1 cellular context compared by ENCODE assay signal in the genomic region with DNA sequence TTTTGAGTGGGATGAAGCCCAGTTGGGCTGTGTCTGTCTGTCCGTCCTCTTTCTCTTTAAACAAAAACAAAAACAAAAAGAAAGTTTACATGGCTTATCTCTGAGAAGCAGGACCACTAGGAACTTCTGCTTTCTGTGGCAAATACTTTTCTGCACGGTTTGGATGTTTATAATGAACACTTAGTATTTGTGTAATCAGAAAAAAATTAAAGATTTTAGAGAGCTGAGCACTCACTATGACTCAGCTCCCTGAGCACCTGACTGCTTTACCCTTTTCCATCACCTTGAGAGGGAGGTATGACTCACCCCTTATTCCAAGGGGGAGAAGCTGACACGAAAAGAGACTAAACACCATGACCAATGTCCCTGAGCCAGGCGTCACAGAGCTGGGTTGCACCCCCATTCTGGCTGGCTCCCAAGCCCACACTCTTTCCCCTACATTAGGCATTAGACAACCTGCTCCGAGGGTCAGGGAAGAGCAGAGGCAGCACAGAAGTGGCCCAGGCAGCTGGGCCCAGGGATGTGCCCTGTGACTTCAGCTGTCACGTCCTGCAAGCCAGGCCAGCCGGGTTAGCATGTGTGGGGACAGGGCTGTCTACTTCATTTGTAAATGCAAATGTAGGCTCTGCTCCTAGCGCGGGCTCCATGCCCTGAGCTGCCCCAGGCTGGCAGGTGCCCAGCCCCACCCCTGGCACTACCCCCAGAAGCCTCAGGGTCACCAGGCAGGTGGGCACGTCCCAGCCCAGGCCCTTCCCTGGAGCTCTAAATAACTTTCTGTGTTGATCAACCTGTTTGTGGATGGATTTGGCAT.
TF ChIP-seq lines count a peak whose summit lies in the region.

No MANE protein-coding gene starts in this region.

TF ChIP-seq in K562, 482 proteins besides CTCF, POLR2A, EP300 and RAD21 (continued from another document and continues in another):
- TF ChIP-seq GATAD2A (IDR thresholded peaks at IDR 0.05) (0 out of 2 replicates have a peak, but pooled peaks have one; percentile 32), MAFG (tag; conservative IDR thresholded peaks at IDR 0.05) (peak; percentile 89), POLR2AphosphoS2 (IDR thresholded peaks at IDR 0.05; ENCODE audit: low read length) (no peak), POLR2AphosphoS5 (IDR thresholded peaks at IDR 0.05; ENCODE audit: control insufficient read depth, insufficient read depth, low read depth, low read length) (no peak), NFYB (IDR thresholded peaks at IDR 0.05; ENCODE audit: extremely low read depth, insufficient read length) (no peak), ZNF79 (CRISPR knock-in tag; IDR thresholded peaks at IDR 0.05; ENCODE audit: low read depth) (no peak), PRMT5 (CRISPR knock-in tag; IDR thresholded peaks at IDR 0.05) (no peak), XRCC4 (IDR thresholded peaks at IDR 0.05; ENCODE audit: extremely low read depth, insufficient read depth, insufficient read length) (no peak), ZNF174 (CRISPR knock-in tag; IDR thresholded peaks at IDR 0.05) (no peak), KLF13 (tag; IDR thresholded peaks at IDR 0.05; ENCODE audit: borderline replicate concordance, low read depth) (no peak), SRSF3 (IDR thresholded peaks at IDR 0.05; ENCODE audit: insufficient read depth, low read length) (no peak), ZNF140 (CRISPR knock-in tag; IDR thresholded peaks at IDR 0.05) (no peak), MAFK (IDR thresholded peaks at IDR 0.05; ENCODE audit: low read length) (peak; percentile 89), GTF2F1 (IDR thresholded peaks at IDR 0.05; ENCODE audit: low read depth, low read length) (no peak), ESRRA (IDR thresholded peaks at IDR 0.05; ENCODE audit: borderline replicate concordance, low read depth) (peak; percentile 97), MEF2D (tag; conservative IDR thresholded peaks at IDR 0.05; ENCODE audit: low read depth) (no peak; the same call in 1 of the 2 replicates), JUNB (CRISPR knock-in tag; conservative IDR thresholded peaks at IDR 0.05) (peak; percentile 95), STAT5A (IDR thresholded peaks at IDR 0.05; ENCODE audit: borderline replicate concordance, low read length) (no peak), BCOR (IDR thresholded peaks at IDR 0.05) (no peak), DPF2 (IDR thresholded peaks at IDR 0.05) (peak; percentile 96), RBM14 (IDR thresholded peaks at IDR 0.05; ENCODE audit: borderline replicate concordance, insufficient read depth, low read depth, low read length) (no peak), CC2D1A (IDR thresholded peaks at IDR 0.05) (no peak; the same call in 1 of the 2 replicates), TAF9B (IDR thresholded peaks at IDR 0.05; ENCODE audit: partially characterized antibody) (no peak), CBX5 (IDR thresholded peaks at IDR 0.05; ENCODE audit: borderline replicate concordance, low read depth) (0 out of 2 replicates have a peak, but pooled peaks have one; percentile 18), CBX3 (IDR thresholded peaks at IDR 0.05; ENCODE audit: borderline replicate concordance in 1 of 2, low read length in 2 of 2) (peak in 1 of 2 experiments; percentile 36; a peak in 1 of 3 replicates), PRPF4 (IDR thresholded peaks at IDR 0.05; ENCODE audit: insufficient read depth, low read depth, low read length, poor library complexity, severe bottlenecking) (no peak), FOXK2 (conservative IDR thresholded peaks at IDR 0.05 in 1 of 2, IDR thresholded peaks at IDR 0.05 in 1 of 2; ENCODE audit: low read depth in 2 of 2) (peak; percentile 62 to 64; a peak in 2 of 4 replicates), ADNP (tag; IDR thresholded peaks at IDR 0.05) (peak; percentile 62; the same call in 1 of the 2 replicates), ZNF551 (CRISPR knock-in tag; IDR thresholded peaks at IDR 0.05) (no peak), MTA1 (IDR thresholded peaks at IDR 0.05; ENCODE audit: borderline replicate concordance) (peak; percentile 83), ZBED1 (IDR thresholded peaks at IDR 0.05) (no peak; the same call in 1 of the 2 replicates), CREM (IDR thresholded peaks at IDR 0.05; ENCODE audit: low read depth) (peak; percentile 87), MBD2 (IDR thresholded peaks at IDR 0.05; ENCODE audit: borderline replicate concordance, low read depth) (peak; percentile 79; the same call in 1 of the 2 replicates), LCOR (CRISPR knock-in tag; IDR thresholded peaks at IDR 0.05) (peak; percentile 78), PML (IDR thresholded peaks at IDR 0.05; ENCODE audit: low read length) (peak; percentile 50; the same call in 1 of the 2 replicates), ZNF431 (CRISPR knock-in tag; IDR thresholded peaks at IDR 0.05) (no peak), ZNF133 (CRISPR knock-in tag; IDR thresholded peaks at IDR 0.05) (no peak), TBL1XR1 (IDR thresholded peaks at IDR 0.05; ENCODE audit: low read length in 2 of 2) (no peak), ZNF785 (CRISPR knock-in tag; IDR thresholded peaks at IDR 0.05) (no peak), CEBPB (tag; IDR thresholded peaks at IDR 0.05) (no peak; the same call in 1 of the 2 replicates), NR3C1 (CRISPR knock-in tag; IDR thresholded peaks at IDR 0.05) (no peak), ZNF699 (CRISPR knock-in tag; IDR thresholded peaks at IDR 0.05; ENCODE audit: insufficient replicate concordance) (no peak), FOSL1 (tag; conservative IDR thresholded peaks at IDR 0.05) (peak; percentile 99), HDGF (IDR thresholded peaks at IDR 0.05) (peak; percentile 49)
- TF ChIP-seq, protein P1, sequence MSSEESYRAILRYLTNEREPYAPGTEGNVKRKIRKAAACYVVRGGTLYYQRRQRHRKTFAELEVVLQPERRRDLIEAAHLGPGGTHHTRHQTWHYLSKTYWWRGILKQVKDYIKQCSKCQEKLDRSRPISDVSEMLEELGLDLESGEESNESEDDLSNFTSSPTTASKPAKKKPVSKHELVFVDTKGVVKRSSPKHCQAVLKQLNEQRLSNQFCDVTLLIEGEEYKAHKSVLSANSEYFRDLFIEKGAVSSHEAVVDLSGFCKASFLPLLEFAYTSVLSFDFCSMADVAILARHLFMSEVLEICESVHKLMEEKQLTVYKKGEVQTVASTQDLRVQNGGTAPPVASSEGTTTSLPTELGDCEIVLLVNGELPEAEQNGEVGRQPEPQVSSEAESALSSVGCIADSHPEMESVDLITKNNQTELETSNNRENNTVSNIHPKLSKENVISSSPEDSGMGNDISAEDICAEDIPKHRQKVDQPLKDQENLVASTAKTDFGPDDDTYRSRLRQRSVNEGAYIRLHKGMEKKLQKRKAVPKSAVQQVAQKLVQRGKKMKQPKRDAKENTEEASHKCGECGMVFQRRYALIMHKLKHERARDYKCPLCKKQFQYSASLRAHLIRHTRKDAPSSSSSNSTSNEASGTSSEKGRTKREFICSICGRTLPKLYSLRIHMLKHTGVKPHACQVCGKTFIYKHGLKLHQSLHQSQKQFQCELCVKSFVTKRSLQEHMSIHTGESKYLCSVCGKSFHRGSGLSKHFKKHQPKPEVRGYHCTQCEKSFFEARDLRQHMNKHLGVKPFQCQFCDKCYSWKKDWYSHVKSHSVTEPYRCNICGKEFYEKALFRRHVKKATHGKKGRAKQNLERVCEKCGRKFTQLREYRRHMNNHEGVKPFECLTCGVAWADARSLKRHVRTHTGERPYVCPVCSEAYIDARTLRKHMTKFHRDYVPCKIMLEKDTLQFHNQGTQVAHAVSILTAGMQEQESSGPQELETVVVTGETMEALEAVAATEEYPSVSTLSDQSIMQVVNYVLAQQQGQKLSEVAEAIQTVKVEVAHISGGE (CRISPR knock-in tag; IDR thresholded peaks at IDR 0.05), result peak in 1 of 3 experiments; percentile 17; a peak in 1 of 6 replicates
- TF ChIP-seq, protein P2, sequence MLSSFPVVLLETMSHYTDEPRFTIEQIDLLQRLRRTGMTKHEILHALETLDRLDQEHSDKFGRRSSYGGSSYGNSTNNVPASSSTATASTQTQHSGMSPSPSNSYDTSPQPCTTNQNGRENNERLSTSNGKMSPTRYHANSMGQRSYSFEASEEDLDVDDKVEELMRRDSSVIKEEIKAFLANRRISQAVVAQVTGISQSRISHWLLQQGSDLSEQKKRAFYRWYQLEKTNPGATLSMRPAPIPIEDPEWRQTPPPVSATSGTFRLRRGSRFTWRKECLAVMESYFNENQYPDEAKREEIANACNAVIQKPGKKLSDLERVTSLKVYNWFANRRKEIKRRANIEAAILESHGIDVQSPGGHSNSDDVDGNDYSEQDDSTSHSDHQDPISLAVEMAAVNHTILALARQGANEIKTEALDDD (IDR thresholded peaks at IDR 0.05), result peak; percentile 50; the same call in 1 of the 2 replicates
- TF ChIP-seq, protein P3, sequence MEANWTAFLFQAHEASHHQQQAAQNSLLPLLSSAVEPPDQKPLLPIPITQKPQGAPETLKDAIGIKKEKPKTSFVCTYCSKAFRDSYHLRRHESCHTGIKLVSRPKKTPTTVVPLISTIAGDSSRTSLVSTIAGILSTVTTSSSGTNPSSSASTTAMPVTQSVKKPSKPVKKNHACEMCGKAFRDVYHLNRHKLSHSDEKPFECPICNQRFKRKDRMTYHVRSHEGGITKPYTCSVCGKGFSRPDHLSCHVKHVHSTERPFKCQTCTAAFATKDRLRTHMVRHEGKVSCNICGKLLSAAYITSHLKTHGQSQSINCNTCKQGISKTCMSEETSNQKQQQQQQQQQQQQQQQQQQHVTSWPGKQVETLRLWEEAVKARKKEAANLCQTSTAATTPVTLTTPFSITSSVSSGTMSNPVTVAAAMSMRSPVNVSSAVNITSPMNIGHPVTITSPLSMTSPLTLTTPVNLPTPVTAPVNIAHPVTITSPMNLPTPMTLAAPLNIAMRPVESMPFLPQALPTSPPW (CRISPR knock-in tag; IDR thresholded peaks at IDR 0.05), result peak; percentile 69
- TF ChIP-seq, protein P4, sequence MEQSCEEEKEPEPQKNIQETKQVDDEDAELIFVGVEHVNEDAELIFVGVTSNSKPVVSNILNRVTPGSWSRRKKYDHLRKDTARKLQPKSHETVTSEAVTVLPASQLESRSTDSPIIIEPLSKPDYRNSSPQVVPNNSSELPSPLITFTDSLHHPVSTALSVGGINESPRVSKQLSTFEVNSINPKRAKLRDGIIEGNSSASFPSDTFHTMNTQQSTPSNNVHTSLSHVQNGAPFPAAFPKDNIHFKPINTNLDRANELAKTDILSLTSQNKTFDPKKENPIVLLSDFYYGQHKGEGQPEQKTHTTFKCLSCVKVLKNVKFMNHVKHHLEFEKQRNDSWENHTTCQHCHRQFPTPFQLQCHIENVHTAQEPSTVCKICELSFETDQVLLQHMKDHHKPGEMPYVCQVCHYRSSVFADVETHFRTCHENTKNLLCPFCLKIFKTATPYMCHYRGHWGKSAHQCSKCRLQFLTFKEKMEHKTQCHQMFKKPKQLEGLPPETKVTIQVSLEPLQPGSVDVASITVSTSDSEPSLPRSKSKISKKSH (CRISPR knock-in tag; IDR thresholded peaks at IDR 0.05), result no peak
- TF ChIP-seq, protein P5, sequence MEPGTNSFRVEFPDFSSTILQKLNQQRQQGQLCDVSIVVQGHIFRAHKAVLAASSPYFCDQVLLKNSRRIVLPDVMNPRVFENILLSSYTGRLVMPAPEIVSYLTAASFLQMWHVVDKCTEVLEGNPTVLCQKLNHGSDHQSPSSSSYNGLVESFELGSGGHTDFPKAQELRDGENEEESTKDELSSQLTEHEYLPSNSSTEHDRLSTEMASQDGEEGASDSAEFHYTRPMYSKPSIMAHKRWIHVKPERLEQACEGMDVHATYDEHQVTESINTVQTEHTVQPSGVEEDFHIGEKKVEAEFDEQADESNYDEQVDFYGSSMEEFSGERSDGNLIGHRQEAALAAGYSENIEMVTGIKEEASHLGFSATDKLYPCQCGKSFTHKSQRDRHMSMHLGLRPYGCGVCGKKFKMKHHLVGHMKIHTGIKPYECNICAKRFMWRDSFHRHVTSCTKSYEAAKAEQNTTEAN (CRISPR knock-in tag; IDR thresholded peaks at IDR 0.05), result peak; percentile 45; the same call in 1 of the 2 replicates
- TF ChIP-seq, protein P6, sequence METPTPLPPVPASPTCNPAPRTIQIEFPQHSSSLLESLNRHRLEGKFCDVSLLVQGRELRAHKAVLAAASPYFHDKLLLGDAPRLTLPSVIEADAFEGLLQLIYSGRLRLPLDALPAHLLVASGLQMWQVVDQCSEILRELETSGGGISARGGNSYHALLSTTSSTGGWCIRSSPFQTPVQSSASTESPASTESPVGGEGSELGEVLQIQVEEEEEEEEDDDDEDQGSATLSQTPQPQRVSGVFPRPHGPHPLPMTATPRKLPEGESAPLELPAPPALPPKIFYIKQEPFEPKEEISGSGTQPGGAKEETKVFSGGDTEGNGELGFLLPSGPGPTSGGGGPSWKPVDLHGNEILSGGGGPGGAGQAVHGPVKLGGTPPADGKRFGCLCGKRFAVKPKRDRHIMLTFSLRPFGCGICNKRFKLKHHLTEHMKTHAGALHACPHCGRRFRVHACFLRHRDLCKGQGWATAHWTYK (CRISPR knock-in tag; IDR thresholded peaks at IDR 0.05), result no peak
- TF ChIP-seq, protein P7, sequence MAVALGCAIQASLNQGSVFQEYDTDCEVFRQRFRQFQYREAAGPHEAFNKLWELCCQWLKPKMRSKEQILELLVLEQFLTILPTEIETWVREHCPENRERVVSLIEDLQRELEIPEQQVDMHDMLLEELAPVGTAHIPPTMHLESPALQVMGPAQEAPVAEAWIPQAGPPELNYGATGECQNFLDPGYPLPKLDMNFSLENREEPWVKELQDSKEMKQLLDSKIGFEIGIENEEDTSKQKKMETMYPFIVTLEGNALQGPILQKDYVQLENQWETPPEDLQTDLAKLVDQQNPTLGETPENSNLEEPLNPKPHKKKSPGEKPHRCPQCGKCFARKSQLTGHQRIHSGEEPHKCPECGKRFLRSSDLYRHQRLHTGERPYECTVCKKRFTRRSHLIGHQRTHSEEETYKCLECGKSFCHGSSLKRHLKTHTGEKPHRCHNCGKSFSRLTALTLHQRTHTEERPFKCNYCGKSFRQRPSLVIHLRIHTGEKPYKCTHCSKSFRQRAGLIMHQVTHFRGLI (CRISPR knock-in tag; IDR thresholded peaks at IDR 0.05), result no peak
- TF ChIP-seq, protein P8, sequence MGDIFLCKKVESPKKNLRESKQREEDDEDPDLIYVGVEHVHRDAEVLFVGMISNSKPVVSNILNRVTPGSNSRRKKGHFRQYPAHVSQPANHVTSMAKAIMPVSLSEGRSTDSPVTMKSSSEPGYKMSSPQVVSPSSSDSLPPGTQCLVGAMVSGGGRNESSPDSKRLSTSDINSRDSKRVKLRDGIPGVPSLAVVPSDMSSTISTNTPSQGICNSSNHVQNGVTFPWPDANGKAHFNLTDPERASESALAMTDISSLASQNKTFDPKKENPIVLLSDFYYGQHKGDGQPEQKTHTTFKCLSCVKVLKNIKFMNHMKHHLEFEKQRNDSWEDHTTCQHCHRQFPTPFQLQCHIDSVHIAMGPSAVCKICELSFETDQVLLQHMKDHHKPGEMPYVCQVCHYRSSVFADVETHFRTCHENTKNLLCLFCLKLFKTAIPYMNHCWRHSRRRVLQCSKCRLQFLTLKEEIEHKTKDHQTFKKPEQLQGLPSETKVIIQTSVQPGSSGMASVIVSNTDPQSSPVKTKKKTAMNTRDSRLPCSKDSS (IDR thresholded peaks at IDR 0.05; ENCODE audit: low read depth, partially characterized antibody), result no peak
- TF ChIP-seq, protein P9, sequence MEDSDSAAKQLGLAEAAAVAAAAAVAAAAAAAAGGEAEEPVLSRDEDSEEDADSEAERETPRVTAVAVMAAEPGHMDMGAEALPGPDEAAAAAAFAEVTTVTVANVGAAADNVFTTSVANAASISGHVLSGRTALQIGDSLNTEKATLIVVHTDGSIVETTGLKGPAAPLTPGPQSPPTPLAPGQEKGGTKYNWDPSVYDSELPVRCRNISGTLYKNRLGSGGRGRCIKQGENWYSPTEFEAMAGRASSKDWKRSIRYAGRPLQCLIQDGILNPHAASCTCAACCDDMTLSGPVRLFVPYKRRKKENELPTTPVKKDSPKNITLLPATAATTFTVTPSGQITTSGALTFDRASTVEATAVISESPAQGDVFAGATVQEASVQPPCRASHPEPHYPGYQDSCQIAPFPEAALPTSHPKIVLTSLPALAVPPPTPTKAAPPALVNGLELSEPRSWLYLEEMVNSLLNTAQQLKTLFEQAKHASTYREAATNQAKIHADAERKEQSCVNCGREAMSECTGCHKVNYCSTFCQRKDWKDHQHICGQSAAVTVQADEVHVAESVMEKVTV (CRISPR knock-in tag; IDR thresholded peaks at IDR 0.05), result no peak
